ENCODE assay signal across 29 cellular contexts in genomic region chr2:232604535-232604934, GRCh38. TPM values are rescaled to one million over a fixed set of nuclear protein-coding genes. Genes with fewer than 3 reads are reported as not detected.
"Had no signal": no experiment of that assay in that cellular context is flagged by ENCODE, and none has a peak within 500 bp of the region (broad histone marks: within the 10 kb centered on the region; RNA-seq: fewer than 3 reads in every experiment).

No MANE protein-coding gene starts in this region.

- ATAC-seq: activated CD4-positive, alpha-beta T cell treated with anti-CD3 and anti-CD28 coated beads for 36 hours; activated naive CD4-positive, alpha-beta T cell treated with anti-CD3 and anti-CD28 coated beads, Interleukin-2, amount 50 U/mL, for 72 hours; activated T-cell treated with anti-CD3 and anti-CD28 coated beads, Interleukin-2, amount 50 U/mL, for 72 hours; effector memory CD8-positive, alpha-beta T cell; foreskin keratinocyte; gastrocnemius medialis had no signal

- H3K4me3 ChIP-seq: ascending aorta, breast epithelium, cardiac muscle cell, coronary artery, esophagus muscularis mucosa, gastrocnemius medialis had no signal

- H3K27ac ChIP-seq: ascending aorta, breast epithelium, cardiac muscle cell, coronary artery, esophagus muscularis mucosa, foreskin keratinocyte, gastrocnemius medialis had no signal

- H3K27me3 Mint-ChIP-seq: activated CD4-positive, alpha-beta memory T cell treated with anti-CD3 and anti-CD28 coated beads for 36 hours; activated CD4-positive, alpha-beta T cell treated with anti-CD3 and anti-CD28 coated beads for 36 hours; activated T-cell treated with anti-CD3 and anti-CD28 coated beads, Interleukin-2, amount 50 U/mL, for 24 hours had no signal

- DNase-seq: activated CD4-positive, alpha-beta memory T cell treated with anti-CD3 and anti-CD28 coated beads for 36 hours; activated CD4-positive, alpha-beta T cell treated with anti-CD3 and anti-CD28 coated beads for 36 hours; activated CD4-positive, alpha-beta T cell treated with anti-CD3 and anti-CD28 coated beads, Interleukin-2, amount 10 ng/mL, durations not matched to agents 24 days and 14 days; activated CD4-positive, CD25-positive, alpha-beta regulatory T cell; activated CD4-positive, CD25-positive, alpha-beta regulatory T cell treated with anti-CD3 and anti-CD28 coated beads, Interleukin-2, amount 50 U/mL, for 72 hours; activated CD8-positive, alpha-beta memory T cell treated with anti-CD3 and anti-CD28 coated beads, Interleukin-2, amount 50 U/mL, for 48 hours; activated gamma-delta T cell; activated naive CD4-positive, alpha-beta T cell; activated naive CD4-positive, alpha-beta T cell treated with anti-CD3 and anti-CD28 coated beads, Interleukin-2, amount 10 ng/mL, durations not matched to agents 7 days and 5 days; activated naive CD8-positive, alpha-beta T cell treated with anti-CD3 and anti-CD28 coated beads, Interleukin-2, amount 10 ng/mL, durations not matched to agents 7 days and 5 days; activated T-cell treated with anti-CD3 and anti-CD28 coated beads for 4 hours; activated T-cell treated with anti-CD3 and anti-CD28 coated beads, Interleukin-2, amount 50 U/mL, for 24 hours; activated T-cell treated with anti-CD3 and anti-CD28 coated beads, Interleukin-2, amount 50 U/mL, for 72 hours; central memory CD4-positive, alpha-beta T cell; effector CD4-positive, alpha-beta T cell; effector memory CD8-positive, alpha-beta T cell; erythroblast; foreskin keratinocyte; gastrocnemius medialis; glutamatergic neuron; T-helper 2 cell had no signal

- H3K4me3 Mint-ChIP-seq: activated CD4-positive, alpha-beta memory T cell treated with anti-CD3 and anti-CD28 coated beads for 36 hours; activated CD4-positive, alpha-beta T cell treated with anti-CD3 and anti-CD28 coated beads for 36 hours; activated CD4-positive, alpha-beta T cell treated with anti-CD3 and anti-CD28 coated beads, Interleukin-2, amount 10 ng/mL, durations not matched to agents 24 days and 14 days; activated naive CD4-positive, alpha-beta T cell treated with anti-CD3 and anti-CD28 coated beads, Interleukin-2, amount 10 ng/mL, durations not matched to agents 7 days and 5 days; activated T-cell treated with anti-CD3 and anti-CD28 coated beads, Interleukin-2, amount 50 U/mL, for 24 hours; activated T-cell treated with anti-CD3 and anti-CD28 coated beads, Interleukin-2, amount 50 U/mL, for 72 hours; brain; dendritic cell treated with granulocyte-macrophage colony-stimulating factor and Interleukin-4, amounts not matched to agents 40 ng/mL and 50 ng/mL, for 4 days had no signal

- H3K9me3 ChIP-seq: ascending aorta, breast epithelium, esophagus muscularis mucosa, gastrocnemius medialis had no signal

- H3K4me1 ChIP-seq: ascending aorta, breast epithelium, foreskin keratinocyte had no signal

- H3K27ac Mint-ChIP-seq: activated CD4-positive, alpha-beta memory T cell treated with anti-CD3 and anti-CD28 coated beads for 36 hours; activated CD4-positive, alpha-beta T cell treated with anti-CD3 and anti-CD28 coated beads for 36 hours; activated CD4-positive, alpha-beta T cell treated with anti-CD3 and anti-CD28 coated beads, Interleukin-2, amount 10 ng/mL, durations not matched to agents 24 days and 14 days; activated naive CD4-positive, alpha-beta T cell treated with anti-CD3 and anti-CD28 coated beads, Interleukin-2, amount 10 ng/mL, durations not matched to agents 7 days and 5 days; activated naive CD4-positive, alpha-beta T cell treated with anti-CD3 and anti-CD28 coated beads, Interleukin-2, amount 50 U/mL, for 72 hours; activated naive CD8-positive, alpha-beta T cell treated with anti-CD3 and anti-CD28 coated beads, Interleukin-2, amount 10 ng/mL, durations not matched to agents 7 days and 5 days; activated T-cell treated with anti-CD3 and anti-CD28 coated beads, Interleukin-2, amount 50 U/mL, for 24 hours; activated T-cell treated with anti-CD3 and anti-CD28 coated beads, Interleukin-2, amount 50 U/mL, for 72 hours; brain had no signal

- H3K36me3 Mint-ChIP-seq: activated CD4-positive, alpha-beta memory T cell treated with anti-CD3 and anti-CD28 coated beads for 36 hours; activated naive CD4-positive, alpha-beta T cell treated with anti-CD3 and anti-CD28 coated beads, Interleukin-2, amount 10 ng/mL, durations not matched to agents 7 days and 5 days; activated naive CD4-positive, alpha-beta T cell treated with anti-CD3 and anti-CD28 coated beads, Interleukin-2, amount 50 U/mL, for 72 hours; activated naive CD8-positive, alpha-beta T cell treated with anti-CD3 and anti-CD28 coated beads, Interleukin-2, amount 10 ng/mL, durations not matched to agents 7 days and 5 days; brain had no signal

- H3K27me3 ChIP-seq: ascending aorta, breast epithelium, cardiac muscle cell, esophagus muscularis mucosa, gastrocnemius medialis had no signal

- H3K36me3 ChIP-seq: ascending aorta, breast epithelium, cardiac muscle cell, esophagus muscularis mucosa, gastrocnemius medialis had no signal

- H3K9me3 Mint-ChIP-seq: activated CD4-positive, alpha-beta memory T cell treated with anti-CD3 and anti-CD28 coated beads for 36 hours; activated CD4-positive, alpha-beta T cell treated with anti-CD3 and anti-CD28 coated beads, Interleukin-2, amount 10 ng/mL, durations not matched to agents 24 days and 14 days; activated naive CD4-positive, alpha-beta T cell treated with anti-CD3 and anti-CD28 coated beads, Interleukin-2, amount 10 ng/mL, durations not matched to agents 7 days and 5 days; activated naive CD4-positive, alpha-beta T cell treated with anti-CD3 and anti-CD28 coated beads, Interleukin-2, amount 50 U/mL, for 72 hours; activated naive CD8-positive, alpha-beta T cell treated with anti-CD3 and anti-CD28 coated beads, Interleukin-2, amount 10 ng/mL, durations not matched to agents 7 days and 5 days; activated T-cell treated with anti-CD3 and anti-CD28 coated beads, Interleukin-2, amount 50 U/mL, for 24 hours; activated T-cell treated with anti-CD3 and anti-CD28 coated beads, Interleukin-2, amount 50 U/mL, for 72 hours; brain; dendritic cell treated with granulocyte-macrophage colony-stimulating factor and Interleukin-4, amounts not matched to agents 40 ng/mL and 50 ng/mL, for 4 days; effector memory CD8-positive, alpha-beta T cell had no signal

RNA-seq across cellular contexts. Expression of gene EFHD1, which starts 28.9 kb away (rescaled TPM):
- total RNA-seq: foreskin keratinocyte had no signal
- polyA plus RNA-seq: foreskin keratinocyte had no signal
